Comparison of ENCODE assay signal across 8 cellular contexts in genomic region chr5:80254767-80255424, GRCh38. TPM values are rescaled to one million over a fixed set of nuclear protein-coding genes. Genes with fewer than 3 reads are reported as not detected.
DNase-seq lines count a peak whose midpoint lies in the region; ATAC-seq and TF ChIP-seq lines count a peak whose summit lies in the region.

No MANE protein-coding gene starts in this region.

- TF ChIP-seq CTCF in parathyroid adenoma (IDR thresholded peaks at IDR 0.05), result no peak

- no peaks in the 10 kb centered on the region for H3K27me3 Mint-ChIP-seq in IgD-negative memory B cell
- no peaks in the 10 kb centered on the region for H3K27me3 Mint-ChIP-seq in activated naive CD8-positive, alpha-beta T cell

- no peaks in the 10 kb centered on the region for H3K9me3 ChIP-seq in parathyroid adenoma (ENCODE audit: control insufficient read depth, low read length)

- H3K27me3 ChIP-seq in parathyroid adenoma (ENCODE audit: control insufficient read depth, insufficient read depth, low read length), result no peaks in the 10 kb centered on the region

- H3K36me3 Mint-ChIP-seq in IgD-negative memory B cell, result peaks cover 2% of the 10 kb centered on the region
- H3K36me3 Mint-ChIP-seq in activated naive CD8-positive, alpha-beta T cell, result peaks cover 2% of the 10 kb centered on the region

- intact Hi-C loops in Right ventricle myocardium superior (cut with DNase I), result no loop called here

- no peaks in the 10 kb centered on the region for H3K4me1 ChIP-seq in parathyroid adenoma

- DNase-seq in GM03348 (ENCODE audit: low spot score), result peak; percentile 39
- no peak for DNase-seq in Right ventricle myocardium superior
- no peak for DNase-seq in NOMO-1 treated with DMSO at 0.1 percent for 48 hours (lab: John Stamatoyannopoulos, UW; ENCODE audit: unreplicated experiment)

- H3K4me1 Mint-ChIP-seq in IgD-negative memory B cell, result peaks cover 16 to 28% (median 17%) of the 10 kb centered on the region in 3 donors
- H3K4me1 Mint-ChIP-seq in activated naive CD8-positive, alpha-beta T cell (ENCODE audit: low read depth), result peaks cover 64% of the 10 kb centered on the region

- H3K36me3 ChIP-seq in parathyroid adenoma (ENCODE audit: control insufficient read depth, insufficient read depth, low read length), result no peaks in the 10 kb centered on the region

- peaks cover 23% of the 10 kb centered on the region for H3K79me2 ChIP-seq in parathyroid adenoma

- peak overlapping the region; percentile 89 to 96 (median 90) for H3K4me3 Mint-ChIP-seq in IgD-negative memory B cell
- H3K4me3 Mint-ChIP-seq in activated naive CD8-positive, alpha-beta T cell, result peak overlapping the region; percentile 94

- peak overlapping the region; percentile 1 for H3K9ac ChIP-seq in parathyroid adenoma

- peak; percentile 9 for ATAC-seq in Right ventricle myocardium superior (ENCODE audit: poor library complexity)
- no peak for ATAC-seq in HG02678 (IDR thresholded peaks at IDR 0.05; ENCODE audit: unreplicated experiment)
- ATAC-seq in GM21825 (IDR thresholded peaks at IDR 0.05; ENCODE audit: unreplicated experiment), result no peak

- H3K9me3 Mint-ChIP-seq in IgD-negative memory B cell, result no peaks in the 10 kb centered on the region
- no peaks in the 10 kb centered on the region for H3K9me3 Mint-ChIP-seq in activated naive CD8-positive, alpha-beta T cell (ENCODE audit: low read depth)

- peak overlapping the region; percentile 84 for H3K4me3 ChIP-seq in parathyroid adenoma (ENCODE audit: low read depth, low read length)

- H3K27ac ChIP-seq in parathyroid adenoma, result peak overlapping the region; percentile 62

- peak overlapping the region; percentile 75 for H3K4me2 ChIP-seq in parathyroid adenoma (ENCODE audit: low read length)

- peak overlapping the region; percentile 93 for H2AFZ ChIP-seq in parathyroid adenoma

- peak overlapping the region; percentile 23 to 84 (median 59) for H3K27ac Mint-ChIP-seq in IgD-negative memory B cell
- H3K27ac Mint-ChIP-seq in activated naive CD8-positive, alpha-beta T cell, result peak overlapping the region; percentile 96

RNA-seq across cellular contexts. Expression of gene SERINC5, which starts 1.0 kb away (rescaled TPM):
- polyA plus RNA-seq in IgD-negative memory B cell, result 2.0 TPM
- total RNA-seq in Right ventricle myocardium superior, result 10.7 TPM
